In the genomic region with DNA sequence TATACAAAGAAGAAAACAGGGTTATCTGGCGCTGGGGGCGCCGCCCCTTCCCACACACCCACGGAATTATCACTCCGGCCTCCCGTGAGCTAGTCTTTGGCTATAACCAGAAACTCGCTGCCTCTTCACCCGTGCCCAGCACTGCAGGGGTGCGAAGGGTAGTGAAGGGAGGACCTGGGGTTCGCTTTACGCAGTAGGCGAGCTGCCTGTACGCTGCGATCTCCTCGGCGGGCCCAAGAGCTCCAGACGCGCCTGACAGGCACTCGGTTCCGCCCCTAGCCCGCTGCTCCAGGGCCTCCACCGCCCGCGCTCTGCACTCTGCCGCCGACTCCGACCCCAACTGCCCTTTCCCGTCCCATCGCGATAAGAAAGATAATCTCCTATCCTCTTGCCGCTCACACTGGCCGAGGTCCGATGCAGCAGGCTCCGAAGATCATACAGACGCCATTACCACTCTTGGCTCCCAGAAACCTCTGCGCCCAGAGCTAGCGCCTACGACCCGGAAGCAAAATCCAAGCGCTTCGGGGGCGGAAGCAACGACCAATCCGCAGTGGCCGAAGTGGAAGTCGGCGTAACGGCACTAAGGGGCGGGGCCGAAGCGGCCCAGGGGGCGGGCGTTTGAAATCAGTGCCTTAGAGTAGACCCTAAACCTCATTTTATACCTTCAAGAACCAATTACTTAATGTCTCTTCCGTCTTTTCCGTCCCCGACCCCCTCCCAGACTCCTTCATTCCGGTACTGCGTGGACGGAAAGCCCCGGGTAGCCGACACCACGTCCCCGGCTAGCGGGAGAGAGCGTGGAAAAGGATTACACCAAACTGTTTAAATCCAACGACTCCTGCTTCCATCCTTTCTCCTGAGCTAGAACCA, we compare ENCODE assay signal across 8 cellular contexts. TPM values are rescaled to one million over a fixed set of nuclear protein-coding genes. Genes with fewer than 3 reads are reported as not detected.
A peak's percentile ranks its signal among the peaks of the same experiment; 100 is the strongest.
DNase-seq lines count a peak whose midpoint lies in the region; ATAC-seq and TF ChIP-seq lines count a peak whose summit lies in the region.

A gene (minus strand): TSS at position 458 of the 870 bp plus-strand sequence. CDS start 1,371 bp downstream, outside the sequence.
A gene (plus strand): TSS at position 611 of the 870 bp plus-strand sequence. CDS start 23,664 bp downstream, outside the sequence.

- no peaks in the 10 kb centered on the region for H3K9me3 ChIP-seq in PC-3 (ENCODE audit: low read length)
- no peaks in the 10 kb centered on the region for H3K9me3 ChIP-seq in esophagus (ENCODE audit: control insufficient read depth in 2 of 2, insufficient read depth in 1 of 2, low read depth in 1 of 2, low read length in 1 of 2)
- H3K9me3 ChIP-seq in mucosa of rectum (ENCODE audit: control insufficient read depth in 2 of 2, low read length in 2 of 2): no peaks in the 10 kb centered on the region

- H3K9ac ChIP-seq in PC-3 (ENCODE audit: low read length): peak within 1 kb of the TSS; percentile 91
- peak within 1 kb of the TSS; percentile 83 to 89 for H3K9ac ChIP-seq in mucosa of rectum (ENCODE audit: low read depth in 1 of 2, low read length in 2 of 2)

- no peaks in the 10 kb centered on the region for H3K27me3 Mint-ChIP-seq in activated T-cell treated with anti-CD3 and anti-CD28 coated beads, Interleukin-2, amount 50 U/mL, for 24 hours

- TSS peak; percentile 58 for BruUV-seq in PC-3 (replicated peaks; lab: Mats Ljungman, UMichigan)

- ATAC-seq in GM21717 (IDR thresholded peaks at IDR 0.05; ENCODE audit: unreplicated experiment) (peak; percentile 100), PC-3 (peak; percentile 99)

- WGBS in esophagus, 2 donors: 1% methylated on average over 65 of the region's 66 CpGs

- H3K27ac Mint-ChIP-seq in activated T-cell treated with anti-CD3 and anti-CD28 coated beads, Interleukin-2, amount 50 U/mL, for 24 hours: peak within 1 kb of the TSS; percentile 94

- POLR2A ChIA-PET in PC-3 (lab: Charles Lee; ENCODE audit: unreplicated experiment): interaction anchor here (0.5 to 0.9 kb wide), 5 partner anchors 16 to 135 kb away, joined by 3 to 5 read pairs (median 4); a partner anchor contains a TSS

- no peaks in the 10 kb centered on the region for H3K9me2 ChIP-seq in PC-3 (replicated peaks; ENCODE audit: low read length)

- DNase-seq in DMS53 (lab: John Stamatoyannopoulos, UW) (peak; percentile 98), PC-3 (peak; percentile 98)
- DNase-seq in Jurkat, Clone E6-1 (ENCODE audit: low read depth, low spot score): peak; percentile 89
- peak; percentile 94 for DNase-seq in activated T-cell treated with anti-CD3 and anti-CD28 coated beads, Interleukin-2, amount 50 U/mL, for 24 hours
- DNase-seq in stimulated activated CD8-positive, alpha-beta memory T cell treated with anti-CD3 and anti-CD28 coated beads, Interleukin-4, amount 100 ng/mL, for 4 hours (ENCODE audit: low read depth in 2 of 2, low spot score in 1 of 2): peak; percentile 88 to 90

- peaks cover 6% of the 10 kb centered on the region; the same call in 1 of the 2 replicates for H4K20me1 ChIP-seq in PC-3 (ENCODE audit: low read length)

- H3K4me1 Mint-ChIP-seq in activated T-cell treated with anti-CD3 and anti-CD28 coated beads, Interleukin-2, amount 50 U/mL, for 24 hours (ENCODE audit: low read depth): peaks cover 35% of the 10 kb centered on the region

- peak within 1 kb of the TSS; percentile 82 for H3K4me3 ChIP-seq in Jurkat, Clone E6-1 (ENCODE audit: low read length)
- H3K4me3 ChIP-seq in PC-3 (ENCODE audit: low read length): peak within 1 kb of the TSS; percentile 83
- H3K4me3 ChIP-seq in esophagus (ENCODE audit: low read depth in 1 of 2, low read length in 2 of 2): peak within 1 kb of the TSS; percentile 97 to 99
- H3K4me3 ChIP-seq in mucosa of rectum (ENCODE audit: low read length in 2 of 2): peak within 1 kb of the TSS; percentile 83 to 86

- peak within 1 kb of the TSS; percentile 86 for H3K4me2 ChIP-seq in PC-3 (ENCODE audit: low read length)

- H3K4me1 ChIP-seq in PC-3 (ENCODE audit: insufficient read depth, low read length) (peaks cover 21% of the 10 kb centered on the region), esophagus (ENCODE audit: control insufficient read depth in 2 of 2, insufficient read depth in 2 of 2, low read length in 1 of 2) (no peaks in the 10 kb centered on the region), mucosa of rectum (ENCODE audit: control insufficient read depth in 2 of 2, insufficient read depth in 2 of 2, low read length in 2 of 2) (peaks cover 7 to 8% of the 10 kb centered on the region in 2 donors)

- peak within 1 kb of the TSS; percentile 13; the same call in 1 of the 2 replicates for H3K27ac ChIP-seq in PC-3 (ENCODE audit: low read length)
- H3K27ac ChIP-seq in esophagus (ENCODE audit: low read depth in 2 of 2, low read length in 1 of 2): peak within 1 kb of the TSS; percentile 81 to 88
- H3K27ac ChIP-seq in mucosa of rectum (ENCODE audit: low read depth in 2 of 2, low read length in 2 of 2): peak within 1 kb of the TSS; percentile 45 to 74

- H3K27me3 ChIP-seq in PC-3 (ENCODE audit: low read length) (no peaks in the 10 kb centered on the region), esophagus (ENCODE audit: control insufficient read depth in 1 of 2, insufficient read depth in 2 of 2, low read length in 2 of 2) (no peaks in the 10 kb centered on the region), mucosa of rectum (ENCODE audit: control insufficient read depth in 2 of 2, insufficient read depth in 2 of 2, low read length in 2 of 2) (no peaks in the 10 kb centered on the region)

- no peaks in the 10 kb centered on the region for H3F3A ChIP-seq in PC-3 (ENCODE audit: low read length, unreplicated experiment)

- H3K9me3 Mint-ChIP-seq in activated T-cell treated with anti-CD3 and anti-CD28 coated beads, Interleukin-2, amount 50 U/mL, for 24 hours: no peaks in the 10 kb centered on the region

- H2AFZ ChIP-seq in PC-3 (ENCODE audit: low read length): peak within 1 kb of the TSS; percentile 96

- peaks cover 35% of the 10 kb centered on the region for H3K36me3 ChIP-seq in PC-3 (ENCODE audit: low read depth, low read length)
- no peaks in the 10 kb centered on the region for H3K36me3 ChIP-seq in esophagus (ENCODE audit: control insufficient read depth in 2 of 2, insufficient read depth in 2 of 2, low read length in 1 of 2)
- H3K36me3 ChIP-seq in mucosa of rectum (ENCODE audit: control insufficient read depth in 2 of 2, insufficient read depth in 2 of 2, low read length in 2 of 2): peaks cover 30 to 36% of the 10 kb centered on the region in 2 donors

- intact Hi-C loops in PC-3 (cut with micrococcal nuclease): loop anchor here (1.0 to 10.0 kb wide), 5 partner anchors 93 to 1454 kb away; a partner anchor contains a TSS

- no peak for TF ChIP-seq CTCF in PC-3 (conservative IDR thresholded peaks at IDR 0.05; ENCODE audit: low read depth, low read length)

- H3K36me3 Mint-ChIP-seq in activated T-cell treated with anti-CD3 and anti-CD28 coated beads, Interleukin-2, amount 50 U/mL, for 24 hours (ENCODE audit: low read depth): peaks cover 55% of the 10 kb centered on the region

- peaks cover 35% of the 10 kb centered on the region for H3K79me2 ChIP-seq in PC-3 (ENCODE audit: low read length)

- CTCF ChIA-PET in PC-3 (lab: Charles Lee): interaction anchor here (0.7 to 1.3 kb wide), 3 partner anchors 94 to 481 kb away, joined by 3 read pairs; no protein-coding TSS in a partner anchor

- peak within 1 kb of the TSS; percentile 92 for H3K4me3 Mint-ChIP-seq in activated T-cell treated with anti-CD3 and anti-CD28 coated beads, Interleukin-2, amount 50 U/mL, for 24 hours

RNA-seq across cellular contexts. Expression of the first gene that starts in this region (rescaled TPM):
- 154 TPM for polyA plus RNA-seq in Jurkat, Clone E6-1 (2012; ENCODE audit: insufficient read depth, insufficient read length)
- total RNA-seq in PC-3 (2014; rRNA removed): 56.9 and 63.5 TPM in 2 replicates
- polyA plus RNA-seq in esophagus: 10 to 100 TPM; 44.8 to 89.7 TPM

RNA-seq across cellular contexts. Expression of the second gene that starts in this region (rescaled TPM):
- 3.1 TPM for polyA plus RNA-seq in Jurkat, Clone E6-1 (2012; ENCODE audit: insufficient read depth, insufficient read length)
- total RNA-seq in PC-3 (2014; rRNA removed): 2.7 and 4.1 TPM in 2 replicates
- polyA plus RNA-seq in esophagus: under 1 TPM; 0.14 to 0.31 TPM

Comparison
In these comparisons a context has a peak if more than half of its experiments do, and no peak if none do; other contexts are left out.
1. Peak in every context shown above with its lines: DNase-seq, ATAC-seq, H3K4me3 ChIP-seq and H3K27ac ChIP-seq.
2. H3K27ac ChIP-seq: peak in every context shown above with its lines; median percentile 84 in esophagus; 60 in mucosa of rectum; 13 in PC-3.